In genomic region chr22:50398698-50399648, GRCh38 we compare ENCODE assay signal across 9 cellular contexts. TPM values are rescaled to one million over a fixed set of nuclear protein-coding genes. Genes with fewer than 3 reads are reported as not detected.
DNase-seq lines count a peak whose midpoint lies in the region; ATAC-seq and TF ChIP-seq lines count a peak whose summit lies in the region.
"Had no signal": no experiment of that assay in that cellular context is flagged by ENCODE, and none has a peak within 500 bp of the region (broad histone marks: within the 10 kb centered on the region; RNA-seq: fewer than 3 reads in every experiment).

No MANE protein-coding gene starts in this region.

- intact Hi-C loops in body of pancreas (cut with DNase I): no loop called here

- peak overlapping the region; percentile 40 to 72 (median 63) for H3K9ac ChIP-seq in BLaER1 treated with 17β-estradiol and CSF1 and Interleukin-3, amounts not matched to agents 10 nM and 100 nM

- WGBS in body of pancreas, 2 donors: 50 to 65% methylated on average over 15 to 17 of the region's 17 CpGs

- TF ChIP-seq CTCF in HL-60 (IDR thresholded peaks at IDR 0.05; ENCODE audit: insufficient read depth, low read length) (no peak), body of pancreas (IDR thresholded peaks at IDR 0.05) (peak in 1 of 7 experiments; percentile 17)

- ATAC-seq in body of pancreas (peak; percentile 68), HG03565 (IDR thresholded peaks at IDR 0.05; ENCODE audit: unreplicated experiment) (no peak)
- peak in 1 of 2 donors; percentile 8 for ATAC-seq in natural killer cell treated with Interleukin-12 subunit alpha and Interleukin-12 subunit beta and Interleukin-15 and Interleukin-18, amount 100 ng/mL, for 72 hours

- H3K4me3 Mint-ChIP-seq in natural killer cell treated with Interleukin-12 subunit alpha and Interleukin-12 subunit beta and Interleukin-15 and Interleukin-18, amount 100 ng/mL, for 72 hours: no peak overlapping the region

- H3K4me1 ChIP-seq in BLaER1 treated with 17β-estradiol and CSF1 and Interleukin-3, amounts not matched to agents 10 nM and 100 nM: peaks cover 71 to 83% (median 77%) of the 10 kb centered on the region in 10 experiments
- H3K4me1 ChIP-seq in body of pancreas: peaks cover 29% of the 10 kb centered on the region

- peaks cover 3 to 80% (median 36%) of the 10 kb centered on the region in 11 experiments; a peak in 19 of 22 replicates for H4K20me1 ChIP-seq in BLaER1 treated with 17β-estradiol and CSF1 and Interleukin-3, amounts not matched to agents 10 nM and 100 nM

- H3K9me3 ChIP-seq in BLaER1 treated with 17β-estradiol and CSF1 and Interleukin-3, amounts not matched to agents 10 nM and 100 nM (replicated peaks in 1 of 11): no peaks in the 10 kb centered on the region
- H3K9me3 ChIP-seq in body of pancreas: no peaks in the 10 kb centered on the region

- peak overlapping the region; percentile 73 to 99 (median 94) for H3K4me2 ChIP-seq in BLaER1 treated with 17β-estradiol and CSF1 and Interleukin-3, amounts not matched to agents 10 nM and 100 nM

- TF ChIP-seq POLR2A in body of pancreas (IDR thresholded peaks at IDR 0.05): no peak

- no peaks in the 10 kb centered on the region for H3K27me3 Mint-ChIP-seq in natural killer cell treated with Interleukin-12 subunit alpha and Interleukin-12 subunit beta and Interleukin-15 and Interleukin-18, amount 100 ng/mL, for 72 hours

- no peaks in the 10 kb centered on the region for H3K27me3 ChIP-seq in BLaER1 treated with 17β-estradiol and CSF1 and Interleukin-3, amounts not matched to agents 10 nM and 100 nM
- H3K27me3 ChIP-seq in HL-60 (ENCODE audit: insufficient read depth, poor library complexity, severe bottlenecking) (no peaks in the 10 kb centered on the region), body of pancreas (no peaks in the 10 kb centered on the region)

- peaks cover 18 to 50% (median 28%) of the 10 kb centered on the region in 11 experiments for H3K36me3 ChIP-seq in BLaER1 treated with 17β-estradiol and CSF1 and Interleukin-3, amounts not matched to agents 10 nM and 100 nM
- H3K36me3 ChIP-seq in body of pancreas (replicated peaks in 1 of 2; ENCODE audit: insufficient read depth in 1 of 2, low read depth in 2 of 2): peaks cover 0 to 4% of the 10 kb centered on the region in 2 donors

- peak overlapping the region in 9 of 10 experiments; percentile 3 to 59 (median 38); a peak in 14 of 20 replicates for H3K4me3 ChIP-seq in BLaER1 treated with 17β-estradiol and CSF1 and Interleukin-3, amounts not matched to agents 10 nM and 100 nM
- H3K4me3 ChIP-seq in HL-60 (replicated peaks; ENCODE audit: insufficient read depth, low read length) (no peak overlapping the region), body of pancreas (no peak overlapping the region)

- H3K9me3 Mint-ChIP-seq in natural killer cell treated with Interleukin-12 subunit alpha and Interleukin-12 subunit beta and Interleukin-15 and Interleukin-18, amount 100 ng/mL, for 72 hours: no peaks in the 10 kb centered on the region

- peaks cover 22 to 43% of the 10 kb centered on the region in 2 donors for H3K4me1 Mint-ChIP-seq in natural killer cell treated with Interleukin-12 subunit alpha and Interleukin-12 subunit beta and Interleukin-15 and Interleukin-18, amount 100 ng/mL, for 72 hours (ENCODE audit: low read depth in 2 of 2)

- H3K27ac ChIP-seq in BLaER1 treated with 17β-estradiol and CSF1 and Interleukin-3, amounts not matched to agents 10 nM and 100 nM: peak overlapping the region; percentile 9 to 80 (median 72); a peak in 21 of 22 replicates
- H3K27ac ChIP-seq in HL-60 (replicated peaks) (peak overlapping the region; percentile 47), body of pancreas (peak overlapping the region; percentile 33 to 75 (median 46))

- no peak for DNase-seq in HL-60 (ENCODE audit: low read depth in 1 of 2, low spot score in 1 of 2)
- peak; percentile 54 to 82 (median 75) for DNase-seq in body of pancreas
- DNase-seq in natural killer cell treated with Interleukin-12 subunit alpha and Interleukin-12 subunit beta and Interleukin-15 and Interleukin-18, amount 100 ng/mL, for 72 hours (ENCODE audit: low spot score): no peak
- no peak for DNase-seq in HT-29 (ENCODE audit: low spot score)
- DNase-seq in NCI-H1048 (lab: John Stamatoyannopoulos, UW): no peak
- no peak for DNase-seq in amniotic stem cell (lab: John Stamatoyannopoulos, UW)
- DNase-seq: NCI-H226 had no signal

- peak overlapping the region; percentile 78 to 94 for H3K27ac Mint-ChIP-seq in natural killer cell treated with Interleukin-12 subunit alpha and Interleukin-12 subunit beta and Interleukin-15 and Interleukin-18, amount 100 ng/mL, for 72 hours

- peaks cover 4% of the 10 kb centered on the region for H3K36me3 Mint-ChIP-seq in natural killer cell treated with Interleukin-12 subunit alpha and Interleukin-12 subunit beta and Interleukin-15 and Interleukin-18, amount 100 ng/mL, for 72 hours

RNA-seq across cellular contexts. Expression of gene PPP6R2, which starts 55.8 kb away (rescaled TPM):
- total RNA-seq in body of pancreas: 10 to 100 TPM; 48.8 to 53.4 TPM
- 100 to 1,000 TPM in 1 of 2 donors, 10 to 100 TPM in 1; 61.1 to 100 TPM for total RNA-seq in natural killer cell treated with Interleukin-12 subunit alpha and Interleukin-12 subunit beta and Interleukin-15 and Interleukin-18, amount 100 ng/mL, for 72 hours
- total RNA-seq in HT-29 (2014; rRNA removed; shearing (Covaris generic)): 54.1 and 56.7 TPM in 2 replicates

Comparison
In these comparisons a context has a peak if more than half of its experiments do, and no peak if none do; other contexts are left out.
1. H3K4me3 ChIP-seq: peak in BLaER1 treated with 17β-estradiol and CSF1 and Interleukin-3, amounts not matched to agents 10 nM and 100 nM (9 of 10); none in HL-60 (single experiment) and body of pancreas (0 of 2).
2. DNase-seq: peak in body of pancreas (4 of 4); none in HL-60 (0 of 2), natural killer cell treated with Interleukin-12 subunit alpha and Interleukin-12 subunit beta and Interleukin-15 and Interleukin-18, amount 100 ng/mL, for 72 hours (single experiment), HT-29 (single experiment), NCI-H1048 (single experiment) and amniotic stem cell (single experiment).
3. Peak in every context shown above with its lines, with median percentiles within 50 percentile points of each other: H3K27ac ChIP-seq.